In genomic region chr7:64015496-64015895, GRCh38 we compare ENCODE assay signal across 5 cellular contexts. TPM values are rescaled to one million over a fixed set of nuclear protein-coding genes. Genes with fewer than 3 reads are reported as not detected.
"Had no signal": no experiment of that assay in that cellular context is flagged by ENCODE, and none has a peak within 500 bp of the region (broad histone marks: within the 10 kb centered on the region; RNA-seq: fewer than 3 reads in every experiment).

No MANE protein-coding gene starts in this region.

RNA-seq across cellular contexts. Expression of gene ZNF722, which starts 16.8 kb away (rescaled TPM):
- total RNA-seq: GM23248, GM23338, H7, H9, HFFc6 had no signal
- polyA plus RNA-seq: GM23248, GM23338 had no signal

RNA-seq across cellular contexts. Expression of gene ZNF727, which starts 29.7 kb away (rescaled TPM):
- total RNA-seq: GM23248, GM23338, H7, H9 had no signal
- polyA plus RNA-seq: GM23248, GM23338 had no signal
